ENCODE assay signal across 19 cellular contexts in genomic region chr17:41680426-41681040, GRCh38. TPM values are rescaled to one million over a fixed set of nuclear protein-coding genes. Genes with fewer than 3 reads are reported as not detected.
A peak's percentile ranks its signal among the peaks of the same experiment; 100 is the strongest.
DNase-seq lines count a peak whose midpoint lies in the region; ATAC-seq and TF ChIP-seq lines count a peak whose summit lies in the region.
"Had no signal": no experiment of that assay in that cellular context is flagged by ENCODE, and none has a peak within 500 bp of the region (broad histone marks: within the 10 kb centered on the region; RNA-seq: fewer than 3 reads in every experiment).

No MANE protein-coding gene starts in this region.

- H3K27ac Mint-ChIP-seq in activated CD4-positive, alpha-beta T cell treated with anti-CD3 and anti-CD28 coated beads, Interleukin-2, amount 10 ng/mL, durations not matched to agents 24 days and 14 days: peak overlapping the region; percentile 83
- no peak overlapping the region for H3K27ac Mint-ChIP-seq in mesothelial cell of epicardium

- H3K4me1 Mint-ChIP-seq in activated CD4-positive, alpha-beta T cell treated with anti-CD3 and anti-CD28 coated beads, Interleukin-2, amount 10 ng/mL, durations not matched to agents 24 days and 14 days: peaks cover 49% of the 10 kb centered on the region
- H3K4me1 Mint-ChIP-seq in mesothelial cell of epicardium: peaks cover 34% of the 10 kb centered on the region

- no peak overlapping the region for H3K4me3 ChIP-seq in spleen
- H3K4me3 ChIP-seq: breast epithelium, Peyer's patch, suprapubic skin had no signal

- H3K9me3 ChIP-seq in spleen: no peaks in the 10 kb centered on the region
- H3K9me3 ChIP-seq: breast epithelium, Peyer's patch, suprapubic skin had no signal

- intact Hi-C loops in activated CD4-positive, alpha-beta T cell treated with anti-CD3 and anti-CD28 coated beads, Interleukin-2, amount 10 ng/mL, durations not matched to agents 24 days and 14 days (cut with micrococcal nuclease): no loop called here
- intact Hi-C loops in spleen (cut with DNase I; ENCODE audit: low total_unique reads): no loop called here

- peak; percentile 58 for DNase-seq in activated CD4-positive, alpha-beta T cell treated with anti-CD3 and anti-CD28 coated beads, Interleukin-2, amount 10 ng/mL, durations not matched to agents 24 days and 14 days
- no peak for DNase-seq in activated CD4-positive, alpha-beta T cell treated with anti-CD3 and anti-CD28 coated beads, Interleukin-2, amount 50 U/mL, for 4 hours
- DNase-seq in NCI-H345 treated with DMSO at 0.1 percent for 48 hours (lab: John Stamatoyannopoulos, UW; ENCODE audit: unreplicated experiment): peak; percentile 72
- DNase-seq in cerebellar nuclear complex (lab: John Stamatoyannopoulos, UW): peak; percentile 42 to 49
- DNase-seq in spleen: no peak
- no peak for DNase-seq in mucosa of gallbladder (ENCODE audit: low spot score)
- no peak for DNase-seq in mesothelial cell of epicardium (ENCODE audit: low spot score in 2 of 2, unreplicated experiment in 2 of 2)
- DNase-seq: activated CD4-positive, alpha-beta T cell treated with anti-CD3 and anti-CD28 coated beads for 48 hours; activated gamma-delta T cell treated with Interleukin-2 at 50 U/mL for 16 hours; Caco-2; foreskin melanocyte; HCEC 1CT had no signal

- TF ChIP-seq POLR2A in spleen (IDR thresholded peaks at IDR 0.05): no peak

- no peak overlapping the region for H3K4me3 Mint-ChIP-seq in activated CD4-positive, alpha-beta T cell treated with anti-CD3 and anti-CD28 coated beads, Interleukin-2, amount 10 ng/mL, durations not matched to agents 24 days and 14 days
- H3K4me3 Mint-ChIP-seq in mesothelial cell of epicardium: no peak overlapping the region

- H3K9me3 Mint-ChIP-seq in activated CD4-positive, alpha-beta T cell treated with anti-CD3 and anti-CD28 coated beads, Interleukin-2, amount 10 ng/mL, durations not matched to agents 24 days and 14 days: no peaks in the 10 kb centered on the region
- peaks cover 6% of the 10 kb centered on the region for H3K9me3 Mint-ChIP-seq in mesothelial cell of epicardium

- no peaks in the 10 kb centered on the region for H3K36me3 ChIP-seq in spleen
- H3K36me3 ChIP-seq: breast epithelium, Peyer's patch, suprapubic skin had no signal

- WGBS in spleen, 5 donors: 83 to 92% (median 88%) methylated on average over 10 of the region's 10 CpGs

- no peaks in the 10 kb centered on the region for H3K27me3 ChIP-seq in spleen (replicated peaks in 1 of 7)
- H3K27me3 ChIP-seq: breast epithelium, Peyer's patch, suprapubic skin had no signal

- ATAC-seq in GM19324 (IDR thresholded peaks at IDR 0.05; ENCODE audit: low FRiP score, unreplicated experiment): no peak

- H3K36me3 Mint-ChIP-seq in activated CD4-positive, alpha-beta T cell treated with anti-CD3 and anti-CD28 coated beads, Interleukin-2, amount 10 ng/mL, durations not matched to agents 24 days and 14 days (ENCODE audit: low read depth): peaks cover 1% of the 10 kb centered on the region
- no peaks in the 10 kb centered on the region for H3K36me3 Mint-ChIP-seq in mesothelial cell of epicardium

- peaks cover 25 to 59% (median 44%) of the 10 kb centered on the region in 6 donors for H3K4me1 ChIP-seq in spleen
- H3K4me1 ChIP-seq: breast epithelium had no signal

- no peaks in the 10 kb centered on the region for H3K27me3 Mint-ChIP-seq in activated CD4-positive, alpha-beta T cell treated with anti-CD3 and anti-CD28 coated beads, Interleukin-2, amount 10 ng/mL, durations not matched to agents 24 days and 14 days
- no peaks in the 10 kb centered on the region for H3K27me3 Mint-ChIP-seq in mesothelial cell of epicardium (ENCODE audit: low read depth)

- TF ChIP-seq CTCF in spleen (IDR thresholded peaks at IDR 0.05 in 8 of 11, conservative IDR thresholded peaks at IDR 0.05 in 3 of 11) (no peak), mesothelial cell of epicardium (IDR thresholded peaks at IDR 0.05; ENCODE audit: unreplicated experiment) (no peak)

- peak overlapping the region in 6 of 8 donors; percentile 43 to 92 (median 70) for H3K27ac ChIP-seq in spleen
- H3K27ac ChIP-seq: breast epithelium, Peyer's patch, suprapubic skin had no signal

RNA-seq across cellular contexts. Expression of gene EIF1, which starts 8.2 kb away (rescaled TPM):
- total RNA-seq in activated CD4-positive, alpha-beta T cell treated with anti-CD3 and anti-CD28 coated beads, Interleukin-2, amount 10 ng/mL, durations not matched to agents 24 days and 14 days: 837 and 858 TPM in 2 replicates
- total RNA-seq in spleen (100 to 1,000 TPM; 313 to 897 (median 665) TPM), mucosa of gallbladder (723 TPM), mesothelial cell of epicardium (600 to 610 TPM (median 606 TPM) in 3 replicates)
- 100 to 1,000 TPM; 560 to 722 (median 560) TPM for polyA plus RNA-seq in spleen

RNA-seq across cellular contexts. Expression of gene GAST, which starts 31.6 kb away (rescaled TPM):
- not detected in 2 replicates for total RNA-seq in activated CD4-positive, alpha-beta T cell treated with anti-CD3 and anti-CD28 coated beads, Interleukin-2, amount 10 ng/mL, durations not matched to agents 24 days and 14 days
- total RNA-seq in spleen: not detected
- not detected for polyA plus RNA-seq in spleen
- not detected for total RNA-seq in mucosa of gallbladder
- not detected in 3 replicates for total RNA-seq in mesothelial cell of epicardium
- total RNA-seq: breast epithelium; lung microvascular endothelial cell; omental fat pad; Peyer's patch; suprapubic skin; T-helper 2 cell treated with Interferon-gamma antibody and Interleukin-4, amounts not matched to agents 100 ng/mL and 5 ng/mL, for 36 hours had no signal

RNA-seq across cellular contexts. Expression of gene HAP1, which starts 53.9 kb away (rescaled TPM):
- 0.02 and 0.05 TPM in 2 replicates for total RNA-seq in activated CD4-positive, alpha-beta T cell treated with anti-CD3 and anti-CD28 coated beads, Interleukin-2, amount 10 ng/mL, durations not matched to agents 24 days and 14 days
- 1 to 10 TPM in 5 of 7 donors, under 1 TPM in 2; 0.83 to 8.4 (median 1.7) TPM for total RNA-seq in spleen
- under 1 TPM; 0.33 to 0.58 (median 0.54) TPM for polyA plus RNA-seq in spleen
- 1.9 TPM for total RNA-seq in mucosa of gallbladder
- 0.44 to 0.66 TPM (median 0.45 TPM) in 3 replicates for total RNA-seq in mesothelial cell of epicardium

RNA-seq across cellular contexts. Expression of gene KRT17, which starts 56.2 kb away (rescaled TPM):
- not detected in 2 replicates for total RNA-seq in activated CD4-positive, alpha-beta T cell treated with anti-CD3 and anti-CD28 coated beads, Interleukin-2, amount 10 ng/mL, durations not matched to agents 24 days and 14 days
- total RNA-seq in spleen (1 to 10 TPM in 1 of 7 donors, not detected in 6; 1.2 TPM), mucosa of gallbladder (not detected), mesothelial cell of epicardium (221 to 238 TPM (median 232 TPM) in 3 replicates)
- under 1 TPM in 2 of 3 donors, not detected in 1; 0.58 to 0.70 TPM for polyA plus RNA-seq in spleen
- total RNA-seq: lung microvascular endothelial cell; T-helper 2 cell treated with Interferon-gamma antibody and Interleukin-4, amounts not matched to agents 100 ng/mL and 5 ng/mL, for 36 hours had no signal

Comparison
In these comparisons a context has a peak if more than half of its experiments do, and no peak if none do; other contexts are left out.
1. DNase-seq: peak in activated CD4-positive, alpha-beta T cell treated with anti-CD3 and anti-CD28 coated beads, Interleukin-2, amount 10 ng/mL, durations not matched to agents 24 days and 14 days (single experiment), NCI-H345 treated with DMSO at 0.1 percent for 48 hours (single experiment) and cerebellar nuclear complex (2 of 2); none in activated CD4-positive, alpha-beta T cell treated with anti-CD3 and anti-CD28 coated beads, Interleukin-2, amount 50 U/mL, for 4 hours (0 of 2), spleen (single experiment), mucosa of gallbladder (single experiment) and mesothelial cell of epicardium (0 of 2).